In the genomic region with DNA sequence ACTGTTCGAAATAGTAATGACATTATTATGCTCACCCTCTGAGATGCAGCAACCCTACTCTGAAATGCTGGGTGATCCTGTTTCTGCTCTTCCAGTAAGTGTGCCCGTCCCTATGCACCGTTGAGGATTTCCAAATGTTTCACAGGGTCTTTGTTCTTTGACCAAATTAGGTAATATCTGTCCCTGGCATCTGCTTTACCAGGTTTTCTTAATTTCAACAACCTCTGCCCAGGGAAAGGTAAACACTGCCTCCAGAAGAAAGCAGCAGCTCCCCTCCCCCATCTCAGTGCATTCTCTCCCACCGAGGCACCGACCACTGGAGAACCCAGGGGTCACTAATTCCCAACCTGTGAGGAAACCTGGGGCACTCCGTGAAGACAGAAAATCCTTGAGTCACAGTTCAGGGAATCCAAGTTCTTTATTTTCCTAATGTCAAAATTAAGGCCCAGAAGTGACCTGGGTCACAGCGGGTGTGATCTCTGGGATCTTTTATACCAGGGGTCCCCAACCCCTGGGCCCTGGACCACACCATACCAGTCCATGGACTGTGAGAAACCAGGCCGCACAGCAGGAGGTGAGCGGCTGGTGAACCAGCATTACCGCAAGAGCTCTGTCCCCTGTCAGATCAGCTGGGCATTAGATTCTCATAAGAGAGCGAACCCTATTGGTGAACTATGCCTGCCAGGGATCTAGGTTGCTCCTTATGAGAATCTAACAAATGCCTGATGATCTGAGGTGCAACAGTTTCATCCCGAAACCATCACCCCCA, we compare ENCODE assay signal across 22 cellular contexts. TPM values are rescaled to one million over a fixed set of nuclear protein-coding genes. Genes with fewer than 3 reads are reported as not detected.
A peak's percentile ranks its signal among the peaks of the same experiment; 100 is the strongest.
DNase-seq lines count a peak whose midpoint lies in the region; ATAC-seq and TF ChIP-seq lines count a peak whose summit lies in the region.
"Had no signal": no experiment of that assay in that cellular context is flagged by ENCODE, and none has a peak within 500 bp of the region (broad histone marks: within the 10 kb centered on the region; RNA-seq: fewer than 3 reads in every experiment).

No MANE protein-coding gene starts in this region.

- no peak overlapping the region for H3K4me2 ChIP-seq in parathyroid adenoma (ENCODE audit: low read length)

- H3K27ac Mint-ChIP-seq in activated naive CD4-positive, alpha-beta T cell treated with anti-CD3 and anti-CD28 coated beads, Interleukin-2, amount 50 U/mL, for 72 hours = no peak overlapping the region
- H3K27ac Mint-ChIP-seq: activated T-helper 2 cell treated with anti-CD3 and anti-CD28 coated beads, Interferon-gamma antibody, Interleukin-2, Interleukin-4, amounts not matched to agents 10 μg/mL and 5 μg/mL and 100 μg/mL, durations not matched to agents 14 hours and 24 hours and 36 hours; stimulated activated memory B cell treated with anti-CD40 and anti-IgM and Interleukin-4, amounts not matched to agents 10 μg/mL and 1 μg/mL and 100 μg/mL, for 72 hours had no signal

- H3K9ac ChIP-seq in iPS-20b (ENCODE audit: low read depth, low read length) (peak overlapping the region; percentile 86; the same call in 1 of the 2 replicates), parathyroid adenoma (no peak overlapping the region)

- peaks cover 0 to 16% of the 10 kb centered on the region in 2 donors for H3K36me3 Mint-ChIP-seq in activated naive CD4-positive, alpha-beta T cell treated with anti-CD3 and anti-CD28 coated beads, Interleukin-2, amount 50 U/mL, for 72 hours
- H3K36me3 Mint-ChIP-seq: stimulated activated memory B cell treated with anti-CD40 and anti-IgM and Interleukin-4, amounts not matched to agents 10 μg/mL and 1 μg/mL and 100 μg/mL, for 72 hours had no signal

- peaks cover 8% of the 10 kb centered on the region; the same call in 1 of the 2 replicates for H3K36me3 ChIP-seq in iPS-20b (ENCODE audit: insufficient read depth, low read depth, low read length)
- H3K36me3 ChIP-seq in parathyroid adenoma (ENCODE audit: control insufficient read depth, insufficient read depth, low read length) = no peaks in the 10 kb centered on the region
- H3K36me3 ChIP-seq: adrenal gland, right atrium auricular region, SJCRH30 had no signal

- no peaks in the 10 kb centered on the region for H3K79me2 ChIP-seq in parathyroid adenoma

- DNase-seq in DMS53 (lab: John Stamatoyannopoulos, UW) = peak; percentile 25
- no peak for DNase-seq in DMS53 treated with DMSO at 0.1 percent for 48 hours (lab: John Stamatoyannopoulos, UW; ENCODE audit: unreplicated experiment)
- no peak for DNase-seq in activated naive CD4-positive, alpha-beta T cell treated with anti-CD3 and anti-CD28 coated beads, Interleukin-2, amount 50 U/mL, for 72 hours (ENCODE audit: low spot score in 2 of 2)
- DNase-seq in G401 (ENCODE audit: low spot score) = no peak
- no peak for DNase-seq in superior temporal gyrus (ENCODE audit: extremely low spot score)
- DNase-seq: activated CD4-positive, alpha-beta T cell treated with anti-CD3 and anti-CD28 coated beads for 1 hour; adrenal gland; C1 segment of cervical spinal cord; central memory CD4-positive, alpha-beta T cell; effector CD4-positive, alpha-beta T cell; glutamatergic neuron; KBM-7; NCI-H1092; PC-3; SJCRH30; T1000 had no signal

- H3K9me3 Mint-ChIP-seq in activated naive CD4-positive, alpha-beta T cell treated with anti-CD3 and anti-CD28 coated beads, Interleukin-2, amount 50 U/mL, for 72 hours = peaks cover 0 to 6% of the 10 kb centered on the region in 2 donors
- H3K9me3 Mint-ChIP-seq: activated T-helper 2 cell treated with anti-CD3 and anti-CD28 coated beads, Interferon-gamma antibody, Interleukin-2, Interleukin-4, amounts not matched to agents 10 μg/mL and 5 μg/mL and 100 μg/mL, durations not matched to agents 14 hours and 24 hours and 36 hours; stimulated activated memory B cell treated with anti-CD40 and anti-IgM and Interleukin-4, amounts not matched to agents 10 μg/mL and 1 μg/mL and 100 μg/mL, for 72 hours had no signal

- H3K27ac ChIP-seq in VCaP = peak overlapping the region; percentile 79
- H3K27ac ChIP-seq in iPS-20b (ENCODE audit: low read length) = no peak overlapping the region
- peak overlapping the region; percentile 46 for H3K27ac ChIP-seq in parathyroid adenoma
- H3K27ac ChIP-seq: adrenal gland, SJCRH30 had no signal

- peak overlapping the region; percentile 87 for H2AFZ ChIP-seq in parathyroid adenoma

- H3K9me3 ChIP-seq in iPS-20b (ENCODE audit: insufficient read depth, low read depth, low read length) (no peaks in the 10 kb centered on the region), parathyroid adenoma (ENCODE audit: control insufficient read depth, low read length) (no peaks in the 10 kb centered on the region)
- H3K9me3 ChIP-seq: adrenal gland, right atrium auricular region, SJCRH30 had no signal

- TF ChIP-seq CTCF in VCaP (conservative IDR thresholded peaks at IDR 0.05) = no peak
- no peak for TF ChIP-seq CTCF in parathyroid adenoma (IDR thresholded peaks at IDR 0.05)

- ATAC-seq in activated naive CD4-positive, alpha-beta T cell treated with anti-CD3 and anti-CD28 coated beads, Interleukin-2, amount 50 U/mL, for 72 hours = no peak

- H3K4me3 ChIP-seq in iPS-20b (ENCODE audit: low read length) (peak overlapping the region; percentile 79), parathyroid adenoma (ENCODE audit: low read depth, low read length) (no peak overlapping the region)

- in situ Hi-C loops in G401 (cut with HindIII; ENCODE audit: low sequenced_read_pairs) = no loop called here

- H3K4me1 ChIP-seq in iPS-20b (ENCODE audit: insufficient read depth, low read length) = peaks cover 25% of the 10 kb centered on the region
- peaks cover 2% of the 10 kb centered on the region for H3K4me1 ChIP-seq in parathyroid adenoma
- H3K4me1 ChIP-seq: SJCRH30 had no signal

- H3K27me3 ChIP-seq in iPS-20b (ENCODE audit: insufficient read depth, low read length) = peaks cover 10% of the 10 kb centered on the region; the same call in 1 of the 2 replicates
- H3K27me3 ChIP-seq in parathyroid adenoma (ENCODE audit: control insufficient read depth, insufficient read depth, low read length) = no peaks in the 10 kb centered on the region
- H3K27me3 ChIP-seq: adrenal gland, right atrium auricular region, SJCRH30 had no signal

RNA-seq across cellular contexts. Expression of a gene that starts 1.2 kb away (rescaled TPM):
- total RNA-seq in activated naive CD4-positive, alpha-beta T cell treated with anti-CD3 and anti-CD28 coated beads, Interleukin-2, amount 50 U/mL, for 72 hours = not detected
- 0.25 and 3.0 TPM in 2 replicates for total RNA-seq in G401 (2014; rRNA removed; shearing (Covaris generic))
- total RNA-seq: activated T-helper 2 cell treated with anti-CD3 and anti-CD28 coated beads, Interferon-gamma antibody, Interleukin-2, Interleukin-4, amounts not matched to agents 10 μg/mL and 5 μg/mL and 100 μg/mL, durations not matched to agents 14 hours and 24 hours and 36 hours; SJCRH30 had no signal
